11 cellular contexts compared by ENCODE assay signal in genomic region chr1:3747903-3748302, GRCh38. TPM values are rescaled to one million over a fixed set of nuclear protein-coding genes. Genes with fewer than 3 reads are reported as not detected.
A peak's percentile ranks its signal among the peaks of the same experiment; 100 is the strongest.
DNase-seq lines count a peak whose midpoint lies in the region; ATAC-seq, FAIRE-seq and TF ChIP-seq lines count a peak whose summit lies in the region.
"Had no signal": no experiment of that assay in that cellular context is flagged by ENCODE, and none has a peak within 500 bp of the region (broad histone marks: within the 10 kb centered on the region; RNA-seq: fewer than 3 reads in every experiment).

No MANE protein-coding gene starts in this region.

- no peaks in the 10 kb centered on the region for H3K9me3 ChIP-seq in A673 (ENCODE audit: low read depth, low read length, poor library complexity, severe bottlenecking)
- H3K9me3 ChIP-seq in GM23248 (ENCODE audit: low read depth) = no peaks in the 10 kb centered on the region
- H3K9me3 ChIP-seq in GM12878 (replicated peaks; ENCODE audit: control insufficient read depth, insufficient read depth, low read length) = no peaks in the 10 kb centered on the region
- H3K9me3 ChIP-seq in uterus = no peaks in the 10 kb centered on the region
- peaks cover 6% of the 10 kb centered on the region for H3K9me3 ChIP-seq in trophoblast cell (ENCODE audit: insufficient read depth, low read depth, low read length)

- no peak overlapping the region for H2BK120ac ChIP-seq in trophoblast cell (ENCODE audit: insufficient read depth, low read length, poor library complexity)

- TF ChIP-seq CTCF in A673 (conservative IDR thresholded peaks at IDR 0.05; ENCODE audit: low read depth, low read length) (no peak), GM12878 (IDR thresholded peaks at IDR 0.05 in 2 of 3, conservative IDR thresholded peaks at IDR 0.05 in 1 of 3; ENCODE audit: control insufficient read depth in 2 of 3, extremely low read depth in 1 of 3, insufficient read depth in 1 of 3, low read depth in 3 of 3, low read length in 3 of 3) (no peak), uterus (IDR thresholded peaks at IDR 0.05) (no peak), GM13976 (IDR thresholded peaks at IDR 0.05; ENCODE audit: borderline replicate concordance, control extremely low read depth, extremely low read depth, insufficient read depth, missing control alignments) (no peak)

- peaks cover 0 to 7% (median 0%) of the 10 kb centered on the region in 3 donors for H3K27me3 Mint-ChIP-seq in naive B cell

- no peak overlapping the region for H4K8ac ChIP-seq in trophoblast cell (ENCODE audit: low read depth, low read length)

- no peaks in the 10 kb centered on the region for H3K36me3 Mint-ChIP-seq in naive B cell

- H3K27me3 ChIP-seq in A673 (replicated peaks; ENCODE audit: insufficient read depth, low read depth, low read length, poor library complexity) = no peaks in the 10 kb centered on the region
- H3K27me3 ChIP-seq in GM23248 (replicated peaks; ENCODE audit: insufficient read depth) = peaks cover 20% of the 10 kb centered on the region
- H3K27me3 ChIP-seq in GM12878 (replicated peaks in 1 of 2; ENCODE audit: control insufficient read depth in 2 of 2, insufficient read depth in 2 of 2, low read length in 1 of 2) = no peaks in the 10 kb centered on the region
- H3K27me3 ChIP-seq in uterus = no peaks in the 10 kb centered on the region
- H3K27me3 ChIP-seq in trophoblast cell (ENCODE audit: insufficient read depth, low read length) = no peaks in the 10 kb centered on the region

- H3K4me1 ChIP-seq in A673 (ENCODE audit: insufficient read depth, low read length, poor library complexity, severe bottlenecking) = peaks cover 11% of the 10 kb centered on the region
- peaks cover 4% of the 10 kb centered on the region; the same call in 1 of the 2 replicates for H3K4me1 ChIP-seq in GM23248 (ENCODE audit: insufficient read depth)
- peaks cover 11% of the 10 kb centered on the region for H3K4me1 ChIP-seq in GM12878 (ENCODE audit: control insufficient read depth, insufficient read depth, low read length)
- H3K4me1 ChIP-seq in uterus = peaks cover 4 to 10% of the 10 kb centered on the region in 2 donors
- peaks cover 3 to 9% of the 10 kb centered on the region in 2 experiments for H3K4me1 ChIP-seq in trophoblast cell (ENCODE audit: control insufficient read depth in 1 of 2, insufficient read depth in 2 of 2, low read length in 2 of 2)
- H3K4me1 ChIP-seq: foreskin keratinocyte had no signal

- peak overlapping the region; percentile 88 for H3K4me2 ChIP-seq in GM23248 (ENCODE audit: unreplicated experiment)
- peak overlapping the region; percentile 87 for H3K4me2 ChIP-seq in GM12878 (ENCODE audit: control insufficient read depth, insufficient read depth)
- H3K4me2 ChIP-seq in trophoblast cell (ENCODE audit: low read length) = no peak overlapping the region

- SMC1A ChIA-PET in GM12878 (lab: Charles Lee; ENCODE audit: uncharacterized antibody, unreplicated experiment) = no interaction called here

- 80 to 83% methylated on average over 13 of the region's 13 CpGs for WGBS in GM23248 (ENCODE audit: low coverage in 1 of 2, low lambda C conversion rate in 2 of 2, missing lambda C conversion rate in 2 of 2), 2 experiments
- WGBS in GM12878 (ENCODE audit: insufficient coverage, insufficient replicate concordance, low lambda C conversion rate, missing lambda C conversion rate) = 60% methylated on average over 13 of the region's 13 CpGs
- no CpG with 5 or more reads among the region's 13 CpGs for WGBS in trophoblast cell (ENCODE audit: extremely low coverage, insufficient coverage, insufficient read length)

- no peak for ATAC-seq in GM12878
- ATAC-seq in naive B cell (ENCODE audit: low read depth in 2 of 2) = no peak

- BruUV-seq in A673 (replicated peaks; lab: Mats Ljungman, UMichigan) (no TSS peak), GM12878 (replicated peaks; lab: Mats Ljungman, UMichigan) (no TSS peak)

- H4K20me1 ChIP-seq in GM23248 (ENCODE audit: insufficient read depth) (no peaks in the 10 kb centered on the region), GM12878 (ENCODE audit: control insufficient read depth, insufficient read depth) (no peaks in the 10 kb centered on the region)

- TF ChIP-seq RAD21 in GM12878 (IDR thresholded peaks at IDR 0.05; ENCODE audit: insufficient read depth, low read depth, low read length) = no peak

- no peak overlapping the region for H4K91ac ChIP-seq in trophoblast cell (ENCODE audit: low read depth, low read length)

- H3K27ac ChIP-seq in A673 (ENCODE audit: low read depth, low read length, poor library complexity, severe bottlenecking) (no peak overlapping the region), GM23248 (no peak overlapping the region), GM12878 (ENCODE audit: control insufficient read depth, insufficient read depth) (no peak overlapping the region), uterus (no peak overlapping the region), trophoblast cell (ENCODE audit: low read depth, low read length) (no peak overlapping the region)
- H3K27ac ChIP-seq: foreskin keratinocyte had no signal

- H3K4me1 Mint-ChIP-seq in naive B cell = peaks cover 22 to 35% (median 32%) of the 10 kb centered on the region in 3 donors

- CTCF ChIA-PET in A673 (lab: Charles Lee) = no interaction called here
- CTCF ChIA-PET in GM12878 (lab: Yijun Ruan, JAX) = interaction anchor here (1.7 kb wide), 1 partner anchor 24 kb away, joined by 4 read pairs; no protein-coding TSS in a partner anchor

- H2AK5ac ChIP-seq in trophoblast cell (ENCODE audit: low read length) = no peak overlapping the region

- peak overlapping the region in 2 of 6 donors; percentile 38 to 66 for H3K27ac Mint-ChIP-seq in naive B cell

- peaks cover 4% of the 10 kb centered on the region; the same call in 1 of the 2 replicates for H3F3A ChIP-seq in GM23248 (ENCODE audit: insufficient read depth)

- H3K79me2 ChIP-seq in GM23248 (ENCODE audit: insufficient read depth) (no peaks in the 10 kb centered on the region), GM12878 (ENCODE audit: control insufficient read depth, insufficient read depth, low read length) (no peaks in the 10 kb centered on the region), trophoblast cell (ENCODE audit: control insufficient read depth, insufficient read depth, low read length, poor library complexity) (peaks cover 3% of the 10 kb centered on the region)

- no peaks in the 10 kb centered on the region for H3K36me3 ChIP-seq in A673 (ENCODE audit: insufficient read depth, low read length, poor library complexity, severe bottlenecking)
- H3K36me3 ChIP-seq in GM23248 (ENCODE audit: low read depth) = no peaks in the 10 kb centered on the region
- no peaks in the 10 kb centered on the region for H3K36me3 ChIP-seq in GM12878 (ENCODE audit: control insufficient read depth in 2 of 2, insufficient read depth in 2 of 2, low read length in 1 of 2)
- H3K36me3 ChIP-seq in uterus = no peaks in the 10 kb centered on the region
- H3K36me3 ChIP-seq in trophoblast cell (ENCODE audit: control insufficient read depth in 1 of 2, insufficient read depth in 2 of 2, low read length in 2 of 2) = peaks cover 5 to 6% of the 10 kb centered on the region in 2 experiments

- H3K9me3 Mint-ChIP-seq in naive B cell = no peaks in the 10 kb centered on the region

- H3K9ac ChIP-seq in GM23248 = peak overlapping the region; percentile 71
- H3K9ac ChIP-seq in GM12878 (ENCODE audit: control insufficient read depth, insufficient read depth, low read length) = no peak overlapping the region; the same call in 1 of the 2 replicates
- no peak overlapping the region for H3K9ac ChIP-seq in trophoblast cell (ENCODE audit: low read length)

- no peaks in the 10 kb centered on the region for H3K79me1 ChIP-seq in trophoblast cell (ENCODE audit: low read length)

- no peak overlapping the region for H3K23ac ChIP-seq in trophoblast cell (ENCODE audit: low read length)

- H3K4me3 Mint-ChIP-seq in naive B cell = peak overlapping the region; percentile 57 to 88 (median 84)

- POLR2A ChIA-PET in A673 (lab: Charles Lee; ENCODE audit: low non-redundant PET) (interaction anchor here (0.7 kb wide), 1 partner anchor 83 kb away, joined by 4 read pairs; no protein-coding TSS in a partner anchor), GM12878 (lab: Charles Lee) (no interaction called here)

- TF ChIP-seq EP300 in GM12878 (IDR thresholded peaks at IDR 0.05; ENCODE audit: borderline replicate concordance in 1 of 2, control insufficient read depth in 1 of 2, low read depth in 2 of 2, low read length in 2 of 2) = no peak

- no peaks in the 10 kb centered on the region for H3K9me2 ChIP-seq in GM23248 (ENCODE audit: insufficient read depth)

- intact Hi-C loops in A673 (cut with micrococcal nuclease; ENCODE audit: unreplicated experiment) (no loop called here), GM12878 (cut with micrococcal nuclease; ENCODE audit: unreplicated experiment) (no loop called here), uterus (cut with DNase I; ENCODE audit: low total_unique reads) (no loop called here)

- no peak for FAIRE-seq in GM12878 (lab: Jason Lieb, UNC)

- no peak overlapping the region for H4K12ac ChIP-seq in trophoblast cell (ENCODE audit: low read depth, low read length)

- H2BK5ac ChIP-seq in trophoblast cell (ENCODE audit: low read depth, low read length, poor library complexity) = no peak overlapping the region

- H2BK12ac ChIP-seq in trophoblast cell (ENCODE audit: low read length) = no peak overlapping the region

- H3K14ac ChIP-seq in trophoblast cell (ENCODE audit: low read length) = no peak overlapping the region

- H3K4ac ChIP-seq in trophoblast cell (ENCODE audit: low read depth, low read length) = no peak overlapping the region

- in situ Hi-C loops in GM23248 (cut with MboI) (no loop called here), GM12878 (cut with MboI) (no loop called here), GM13976 (cut with MboI; ENCODE audit: low sequenced_read_pairs, unreplicated experiment) (no loop called here)

- RAD21 ChIA-PET in GM12878 (lab: Charles Lee; ENCODE audit: unreplicated experiment) = no interaction called here

- DNase-seq in A673 (ENCODE audit: low spot score) (no peak), GM23248 (no peak), GM12878 (ENCODE audit: low read depth, low spot score) (no peak), naive B cell (no peak), uterus (no peak), globus pallidus (ENCODE audit: low spot score) (no peak), GM13976 (ENCODE audit: low spot score) (no peak), trophoblast cell (no peak)

- no peak overlapping the region for H3K18ac ChIP-seq in trophoblast cell (ENCODE audit: low read length)

- peak overlapping the region; percentile 93 for H3K4me3 ChIP-seq in A673 (ENCODE audit: low read depth, low read length, poor library complexity, severe bottlenecking)
- H3K4me3 ChIP-seq in GM23248 = peak overlapping the region; percentile 82
- peak overlapping the region; percentile 70 for H3K4me3 ChIP-seq in GM12878
- peak overlapping the region in 1 of 2 donors; percentile 68 for H3K4me3 ChIP-seq in uterus
- H3K4me3 ChIP-seq in trophoblast cell (ENCODE audit: low read depth, low read length) = no peak overlapping the region

- H2AFZ ChIP-seq in GM23248 (peak overlapping the region; percentile 85), GM12878 (ENCODE audit: control insufficient read depth, low read depth, low read length) (peak overlapping the region; percentile 39; the same call in 1 of the 2 replicates), trophoblast cell (ENCODE audit: insufficient read depth, low read length, poor library complexity) (no peak overlapping the region)

- TF ChIP-seq POLR2A in GM12878 (IDR thresholded peaks at IDR 0.05; ENCODE audit: low read depth, low read length) (no peak), uterus (IDR thresholded peaks at IDR 0.05) (no peak)

RNA-seq across cellular contexts. Expression of gene CCDC27, which starts 4.3 kb away (rescaled TPM):
- total RNA-seq in A673 (2021) (not detected in 2 replicates), GM12878 (2014; rRNA removed) (not detected in 2 replicates), GM12878 (2014; rRNA removed; fragmentation: Illumina TruSeq; extraction: Trizol) (not detected in 2 replicates), GM12878 (2021) (not detected in 2 replicates), uterus (not detected)
- not detected in 2 replicates for total RNA-seq in GM23248 (2014; rRNA removed; shearing (Covaris generic))
- polyA plus RNA-seq in GM23248 (2016; fragmentation: Nextera tagmentation; extraction: Ambion mirVana) (not detected in 2 replicates), GM12878 (2011; rRNA removed) (not detected in 2 replicates), GM12878 (2014; fragmentation: Illumina TruSeq; extraction: Trizol) (not detected in 2 replicates), GM12878 (2014; fragmentation: Nextera tagmentation; extraction: Ambion mirVana) (under 1 TPM in 1 of 2 experiments, not detected in 1; 0.05 TPM), GM12878 (2014; rRNA removed) (not detected in 2 replicates), GM12878 (2016; fragmentation: Nextera tagmentation; extraction: Ambion mirVana) (not detected), naive B cell (ENCODE audit: low read depth in 6 of 6) (not detected)
- not detected in 2 replicates for total RNA-seq in GM12878 (2013; cell fraction: nucleolus; rRNA removed)
- not detected for polyA plus RNA-seq in GM12878 (2011; ENCODE audit: low read depth)
- not detected in 2 replicates for polyA plus RNA-seq in GM12878 (2011; cell fraction: cytosol; rRNA removed)
- polyA plus RNA-seq in GM12878 (2011; cell fraction: nucleus; rRNA removed) = not detected in 2 replicates
- not detected in 2 replicates for polyA plus RNA-seq in GM12878 (2012)
- not detected in 2 replicates for polyA minus RNA-seq in GM12878 (2011; rRNA and poly(A)+ RNA removed)
- not detected in 2 replicates for polyA minus RNA-seq in GM12878 (2011; cell fraction: cytosol; rRNA and poly(A)+ RNA removed)
- not detected in 2 replicates for polyA minus RNA-seq in GM12878 (2011; cell fraction: nucleus; rRNA and poly(A)+ RNA removed)
- not detected in 2 replicates for polyA plus RNA-seq in trophoblast cell (2013)
- total RNA-seq: foreskin keratinocyte, LHCN-M2, myocyte had no signal
- polyA plus RNA-seq: foreskin keratinocyte had no signal

RNA-seq across cellular contexts. Expression of gene SMIM1, which starts 24.6 kb away (rescaled TPM):
- total RNA-seq in A673 (2021) (0.81 and 1.5 TPM in 2 replicates), GM12878 (2014; rRNA removed) (0.71 TPM in 1 of 2 replicates, not detected in the other), GM12878 (2014; rRNA removed; fragmentation: Illumina TruSeq; extraction: Trizol) (not detected in 2 replicates), GM12878 (2021) (0.53 TPM in 1 of 2 replicates, not detected in the other), uterus (10 to 100 TPM in 1 of 4 donors, 1 to 10 TPM in 1, not detected in 2; 4.4 to 15.4 TPM)
- not detected in 2 replicates for total RNA-seq in GM23248 (2014; rRNA removed; shearing (Covaris generic))
- polyA plus RNA-seq in GM23248 (2016; fragmentation: Nextera tagmentation; extraction: Ambion mirVana) (not detected in 2 replicates), GM12878 (2011; rRNA removed) (0.30 TPM in 1 of 2 replicates, not detected in the other), GM12878 (2014; fragmentation: Illumina TruSeq; extraction: Trizol) (not detected in 2 replicates), GM12878 (2014; fragmentation: Nextera tagmentation; extraction: Ambion mirVana) (not detected), GM12878 (2014; rRNA removed) (0.37 and 1.1 TPM in 2 replicates), GM12878 (2016; fragmentation: Nextera tagmentation; extraction: Ambion mirVana) (not detected), naive B cell (ENCODE audit: low read depth in 6 of 6) (1 to 10 TPM in 3 of 6 donors, under 1 TPM in 2, not detected in 1; 0.82 to 2.2 (median 1.4) TPM)
- total RNA-seq in GM12878 (2013; cell fraction: nucleolus; rRNA removed) = 3.9 TPM in 1 of 2 replicates, not detected in the other
- polyA plus RNA-seq in GM12878 (2011; ENCODE audit: low read depth) = not detected
- 0.54 and 0.92 TPM in 2 replicates for polyA plus RNA-seq in GM12878 (2011; cell fraction: cytosol; rRNA removed)
- polyA plus RNA-seq in GM12878 (2011; cell fraction: nucleus; rRNA removed) = 0.36 and 0.94 TPM in 2 replicates
- 0.97 and 1.8 TPM in 2 replicates for polyA plus RNA-seq in GM12878 (2012)
- polyA minus RNA-seq in GM12878 (2011; rRNA and poly(A)+ RNA removed) = not detected in 2 replicates
- polyA minus RNA-seq in GM12878 (2011; cell fraction: cytosol; rRNA and poly(A)+ RNA removed) = not detected in 2 replicates
- 0.97 and 1.1 TPM in 2 replicates for polyA minus RNA-seq in GM12878 (2011; cell fraction: nucleus; rRNA and poly(A)+ RNA removed)
- polyA plus RNA-seq in trophoblast cell (2013) = 4.1 TPM in 2 replicates
- total RNA-seq: LHCN-M2, myocyte had no signal

RNA-seq across cellular contexts. Expression of gene LRRC47, which starts 48.4 kb away (rescaled TPM):
- total RNA-seq in A673 (2021) = 69.8 and 86.7 TPM in 2 replicates
- total RNA-seq in GM23248 (2014; rRNA removed; shearing (Covaris generic)) = 32.2 and 41.9 TPM in 2 replicates
- 15.1 and 17.8 TPM in 2 replicates for polyA plus RNA-seq in GM23248 (2016; fragmentation: Nextera tagmentation; extraction: Ambion mirVana)
- total RNA-seq in GM12878 (2013; cell fraction: nucleolus; rRNA removed) = 13.3 and 18.5 TPM in 2 replicates
- total RNA-seq in GM12878 (2014; rRNA removed) = 20.9 and 22.9 TPM in 2 replicates
- 13.7 and 15.3 TPM in 2 replicates for total RNA-seq in GM12878 (2014; rRNA removed; fragmentation: Illumina TruSeq; extraction: Trizol)
- total RNA-seq in GM12878 (2021) = 31.0 and 34.6 TPM in 2 replicates
- polyA plus RNA-seq in GM12878 (2011; ENCODE audit: low read depth) = 8.3 TPM
- polyA plus RNA-seq in GM12878 (2011; rRNA removed) = 24.0 and 25.4 TPM in 2 replicates
- 13.1 and 14.6 TPM in 2 replicates for polyA plus RNA-seq in GM12878 (2011; cell fraction: cytosol; rRNA removed)
- polyA plus RNA-seq in GM12878 (2011; cell fraction: nucleus; rRNA removed) = 17.9 and 29.4 TPM in 2 replicates
- 23.2 and 23.5 TPM in 2 replicates for polyA plus RNA-seq in GM12878 (2012)
- 20.4 and 26.1 TPM in 2 replicates for polyA plus RNA-seq in GM12878 (2014; fragmentation: Illumina TruSeq; extraction: Trizol)
- 1 to 10 TPM; 2.5 to 4.5 TPM for polyA plus RNA-seq in GM12878 (2014; fragmentation: Nextera tagmentation; extraction: Ambion mirVana)
- polyA plus RNA-seq in GM12878 (2014; rRNA removed) = 21.1 and 24.4 TPM in 2 replicates
- polyA plus RNA-seq in GM12878 (2016; fragmentation: Nextera tagmentation; extraction: Ambion mirVana) = 10 to 100 TPM; 14.1 to 15.3 TPM
- 6.3 and 8.1 TPM in 2 replicates for polyA minus RNA-seq in GM12878 (2011; rRNA and poly(A)+ RNA removed)
- polyA minus RNA-seq in GM12878 (2011; cell fraction: cytosol; rRNA and poly(A)+ RNA removed) = 6.0 and 6.8 TPM in 2 replicates
- polyA minus RNA-seq in GM12878 (2011; cell fraction: nucleus; rRNA and poly(A)+ RNA removed) = 4.2 and 8.9 TPM in 2 replicates
- 10 to 100 TPM; 13.6 to 30.8 (median 26.9) TPM for polyA plus RNA-seq in naive B cell (ENCODE audit: low read depth in 6 of 6)
- 10 to 100 TPM; 19.0 to 44.7 (median 37.4) TPM for total RNA-seq in uterus
- 19.3 and 19.6 TPM in 2 replicates for polyA plus RNA-seq in trophoblast cell (2013)
